In genomic region chr6:109339906-109340678, GRCh38 we compare ENCODE assay signal across 26 cellular contexts. TPM values are rescaled to one million over a fixed set of nuclear protein-coding genes. Genes with fewer than 3 reads are reported as not detected.
DNase-seq lines count a peak whose midpoint lies in the region; ATAC-seq lines count a peak whose summit lies in the region.
"Had no signal": no experiment of that assay in that cellular context is flagged by ENCODE, and none has a peak within 500 bp of the region (broad histone marks: within the 10 kb centered on the region; RNA-seq: fewer than 3 reads in every experiment).

No MANE protein-coding gene starts in this region.

- H3K36me3 Mint-ChIP-seq in central memory CD8-positive, alpha-beta T cell (ENCODE audit: insufficient read depth): peaks cover 2% of the 10 kb centered on the region

- H3K27ac ChIP-seq in trophoblast cell (ENCODE audit: low read depth, low read length): no peak overlapping the region
- H3K27ac ChIP-seq: A549, skin epidermis had no signal

- no peak overlapping the region for H2BK5ac ChIP-seq in trophoblast cell (ENCODE audit: low read depth, low read length, poor library complexity)

- DNase-seq in GF-D8 (lab: John Stamatoyannopoulos, UW): peak; percentile 65
- peak; percentile 46 for DNase-seq in OCI-M2 (lab: John Stamatoyannopoulos, UW; ENCODE audit: unreplicated experiment)
- no peak for DNase-seq in central memory CD8-positive, alpha-beta T cell (ENCODE audit: low spot score in 2 of 2)
- peak in 1 of 2 donors; percentile 44 for DNase-seq in trophoblast cell
- no peak for DNase-seq in stimulated activated naive CD4-positive, alpha-beta T cell (lab: John Stamatoyannopoulos, UW)
- DNase-seq in H4 (ENCODE audit: low spot score): no peak
- DNase-seq: activated CD8-positive, alpha-beta memory T cell treated with anti-CD3 and anti-CD28 coated beads, Interleukin-2, amount 50 U/mL, for 48 hours; activated CD8-positive, alpha-beta T cell treated with anti-CD3 and anti-CD28 coated beads for 36 hours; activated naive CD4-positive, alpha-beta T cell treated with anti-CD3 and anti-CD28 coated beads, Interleukin-2, amount 50 U/mL, for 16 hours; hippocampal formation; KBM-7; left cardiac atrium; NCI-H1930; NCI-H526 treated with DMSO at 0.1 percent for 48 hours; retina; Right ventricle myocardium superior; stimulated activated naive CD8-positive, alpha-beta T cell treated with anti-CD3 and anti-CD28 coated beads, Interleukin-15, Interleukin-2, amounts not matched to agents 100 U/mL and 50 U/mL, for 24 hours; T-helper 2 cell had no signal

- H3K23ac ChIP-seq in trophoblast cell (ENCODE audit: low read length): no peak overlapping the region

- H3K36me3 ChIP-seq in trophoblast cell (ENCODE audit: control insufficient read depth in 1 of 2, insufficient read depth in 2 of 2, low read length in 2 of 2): no peaks in the 10 kb centered on the region

- no peak overlapping the region for H3K4ac ChIP-seq in trophoblast cell (ENCODE audit: low read depth, low read length)

- H3K79me2 ChIP-seq in trophoblast cell (ENCODE audit: control insufficient read depth, insufficient read depth, low read length, poor library complexity): no peaks in the 10 kb centered on the region

- peak overlapping the region; percentile 15 for H4K8ac ChIP-seq in trophoblast cell (ENCODE audit: low read depth, low read length)

- no peak overlapping the region for H4K91ac ChIP-seq in trophoblast cell (ENCODE audit: low read depth, low read length)

- no peak overlapping the region for H2BK120ac ChIP-seq in trophoblast cell (ENCODE audit: insufficient read depth, low read length, poor library complexity)

- peaks cover 15 to 26% of the 10 kb centered on the region in 2 experiments for H3K4me1 ChIP-seq in trophoblast cell (ENCODE audit: control insufficient read depth in 1 of 2, insufficient read depth in 2 of 2, low read length in 2 of 2)

- ATAC-seq in central memory CD8-positive, alpha-beta T cell (replicated peaks; ENCODE audit: extremely low read depth, poor library complexity, severe bottlenecking): no peak
- ATAC-seq in HG03175 (IDR thresholded peaks at IDR 0.05; ENCODE audit: unreplicated experiment): no peak
- no peak for ATAC-seq in HG03159 (IDR thresholded peaks at IDR 0.05; ENCODE audit: unreplicated experiment)
- ATAC-seq: A549; activated CD8-positive, alpha-beta T cell treated with anti-CD3 and anti-CD28 coated beads for 36 hours; activated T-helper 17 cell treated with anti-CD3 and anti-CD28 coated beads, Interleukin-2, amount 50 U/mL, for 72 hours; HCT116; left cardiac atrium; Panc1; SK-N-SH treated with all-trans-retinoic acid at 6 μM for 48 hours; stimulated activated naive CD8-positive, alpha-beta T cell treated with anti-CD3 and anti-CD28 coated beads, Interleukin-15, Interleukin-2, amounts not matched to agents 100 U/mL and 50 U/mL, for 24 hours had no signal

- no peaks in the 10 kb centered on the region for H3K9me3 Mint-ChIP-seq in central memory CD8-positive, alpha-beta T cell
- H3K9me3 Mint-ChIP-seq: activated CD8-positive, alpha-beta T cell treated with anti-CD3 and anti-CD28 coated beads for 36 hours; activated T-helper 17 cell treated with anti-CD3 and anti-CD28 coated beads, Interleukin-2, amount 50 U/mL, for 72 hours had no signal

- no peak overlapping the region for H4K12ac ChIP-seq in trophoblast cell (ENCODE audit: low read depth, low read length)

- no peak overlapping the region for H3K14ac ChIP-seq in trophoblast cell (ENCODE audit: low read length)

- H3K9ac ChIP-seq in trophoblast cell (ENCODE audit: low read length): no peak overlapping the region

- H2AFZ ChIP-seq in trophoblast cell (ENCODE audit: insufficient read depth, low read length, poor library complexity): no peak overlapping the region

- H3K4me3 ChIP-seq in trophoblast cell (ENCODE audit: low read depth, low read length): no peak overlapping the region
- H3K4me3 ChIP-seq: A549, skin epidermis had no signal

- H3K79me1 ChIP-seq in trophoblast cell (ENCODE audit: low read length): peaks cover 9% of the 10 kb centered on the region

- no peaks in the 10 kb centered on the region for H3K27me3 ChIP-seq in trophoblast cell (ENCODE audit: insufficient read depth, low read length)

- no peaks in the 10 kb centered on the region for H3K9me3 ChIP-seq in trophoblast cell (ENCODE audit: insufficient read depth, low read depth, low read length)
- H3K9me3 ChIP-seq: A549 had no signal

- H2BK12ac ChIP-seq in trophoblast cell (ENCODE audit: low read length): no peak overlapping the region

- no peak overlapping the region for H3K18ac ChIP-seq in trophoblast cell (ENCODE audit: low read length)

- H2AK5ac ChIP-seq in trophoblast cell (ENCODE audit: low read length): no peak overlapping the region

- H3K27me3 Mint-ChIP-seq in central memory CD8-positive, alpha-beta T cell: no peaks in the 10 kb centered on the region
- H3K27me3 Mint-ChIP-seq: activated CD8-positive, alpha-beta T cell treated with anti-CD3 and anti-CD28 coated beads for 36 hours; activated T-helper 17 cell treated with anti-CD3 and anti-CD28 coated beads, Interleukin-2, amount 50 U/mL, for 72 hours had no signal

- peak overlapping the region; percentile 11 for H3K27ac Mint-ChIP-seq in central memory CD8-positive, alpha-beta T cell (ENCODE audit: low read depth)
- H3K27ac Mint-ChIP-seq: activated CD8-positive, alpha-beta T cell treated with anti-CD3 and anti-CD28 coated beads for 36 hours; activated T-helper 17 cell treated with anti-CD3 and anti-CD28 coated beads, Interleukin-2, amount 50 U/mL, for 72 hours had no signal

- WGBS in trophoblast cell (ENCODE audit: extremely low coverage, insufficient coverage, insufficient read length): no CpG with 5 or more reads among the region's 2 CpGs

- no peak overlapping the region for H3K4me3 Mint-ChIP-seq in central memory CD8-positive, alpha-beta T cell
- H3K4me3 Mint-ChIP-seq: activated CD8-positive, alpha-beta T cell treated with anti-CD3 and anti-CD28 coated beads for 36 hours; activated T-helper 17 cell treated with anti-CD3 and anti-CD28 coated beads, Interleukin-2, amount 50 U/mL, for 72 hours had no signal

- peaks cover 4% of the 10 kb centered on the region for H3K4me1 Mint-ChIP-seq in central memory CD8-positive, alpha-beta T cell
- H3K4me1 Mint-ChIP-seq: activated T-helper 17 cell treated with anti-CD3 and anti-CD28 coated beads, Interleukin-2, amount 50 U/mL, for 72 hours had no signal

- no peak overlapping the region for H3K4me2 ChIP-seq in trophoblast cell (ENCODE audit: low read length)
- H3K4me2 ChIP-seq: A549 had no signal

RNA-seq across cellular contexts. Expression of gene CD164, which starts 42.2 kb away (rescaled TPM):
- polyA plus RNA-seq in trophoblast cell (2013): 180 and 183 TPM in 2 replicates
- 92.0 and 115 TPM in 2 replicates for total RNA-seq in H4 (2014; rRNA removed; shearing (Covaris generic))

Comparison
In these comparisons a context has a peak if more than half of its experiments do, and no peak if none do; other contexts are left out.
1. DNase-seq: peak in GF-D8 (single experiment) and OCI-M2 (single experiment); none in central memory CD8-positive, alpha-beta T cell (0 of 2), stimulated activated naive CD4-positive, alpha-beta T cell (0 of 6) and H4 (single experiment).